7 cellular contexts compared by ENCODE assay signal in the genomic region with DNA sequence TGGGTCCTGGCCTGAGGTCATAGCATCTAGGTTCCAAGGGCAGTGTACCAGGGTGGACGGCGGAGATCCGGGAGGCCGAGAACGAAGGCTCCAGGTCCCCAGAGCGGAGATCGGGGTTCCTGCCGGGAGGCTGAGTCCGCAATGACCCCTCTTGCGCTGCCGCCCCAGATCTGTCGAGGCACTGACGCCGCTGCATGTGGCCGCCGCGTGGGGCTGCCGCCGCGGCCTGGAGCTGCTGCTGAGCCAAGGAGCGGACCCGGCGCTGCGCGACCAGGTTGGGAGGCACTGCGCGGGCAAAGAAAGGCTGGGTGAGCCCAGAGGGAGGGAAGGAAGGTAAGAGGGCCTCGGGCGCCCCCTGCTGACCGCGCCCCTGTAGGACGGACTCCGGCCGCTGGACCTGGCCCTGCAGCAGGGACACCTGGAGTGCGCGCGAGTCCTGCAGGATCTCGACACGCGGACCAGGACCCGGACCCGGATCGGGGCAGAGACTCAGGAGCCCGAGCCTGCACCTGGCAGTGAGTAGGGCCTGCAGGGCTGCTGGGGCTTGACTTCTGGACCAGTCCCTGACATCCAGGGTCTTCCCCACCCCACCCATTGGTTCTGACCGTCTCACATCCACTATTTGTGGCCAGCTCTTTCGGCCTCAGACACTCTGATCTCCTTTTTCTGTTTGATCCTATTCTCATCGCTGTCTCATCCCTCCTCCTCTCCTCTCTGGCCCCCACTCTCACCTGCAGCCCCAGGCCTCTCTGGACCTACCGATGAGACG. TPM values are rescaled to one million over a fixed set of nuclear protein-coding genes. Genes with fewer than 3 reads are reported as not detected.
DNase-seq lines count a peak whose midpoint lies in the region; ATAC-seq lines count a peak whose summit lies in the region.

No MANE protein-coding gene starts in this region.

- peaks cover under 1% of the 10 kb centered on the region for H3K36me3 ChIP-seq in effector memory CD4-positive, alpha-beta T cell (ENCODE audit: control insufficient read depth, insufficient read depth, low read length)
- peaks cover 21% of the 10 kb centered on the region for H3K36me3 ChIP-seq in mesodermal cell (ENCODE audit: control insufficient read depth, insufficient read depth, low read length)

- H3K9me3 Mint-ChIP-seq in activated CD4-positive, alpha-beta memory T cell treated with anti-CD3 and anti-CD28 coated beads, Interleukin-2, amount 10 ng/mL, durations not matched to agents 7 days and 5 days = no peaks in the 10 kb centered on the region

- 14 to 15% methylated on average over 35 to 48 of the region's 49 CpGs for WGBS in mesodermal cell (ENCODE audit: insufficient coverage in 2 of 2), 2 experiments

- no peak overlapping the region for H3K27ac ChIP-seq in effector memory CD4-positive, alpha-beta T cell (ENCODE audit: insufficient read depth, low read length, poor library complexity, severe bottlenecking)
- no peak overlapping the region for H3K27ac ChIP-seq in mesodermal cell (ENCODE audit: low read depth, low read length, severe bottlenecking)

- DNase-seq in NCI-H774 (lab: John Stamatoyannopoulos, UW) = peak; percentile 75
- DNase-seq in activated CD4-positive, alpha-beta memory T cell treated with anti-CD3 and anti-CD28 coated beads, Interleukin-2, amount 10 ng/mL, durations not matched to agents 7 days and 5 days = peak; percentile 84
- DNase-seq in effector memory CD4-positive, alpha-beta T cell = peak; percentile 52 to 68 (median 61)
- peak; percentile 60 for DNase-seq in stimulated activated CD8-positive, alpha-beta memory T cell treated with anti-CD3 and anti-CD28 coated beads, Interleukin-15, amount 100 ng/mL, for 1 hour (ENCODE audit: low read depth)

- H3K27me3 ChIP-seq in effector memory CD4-positive, alpha-beta T cell (replicated peaks; ENCODE audit: control insufficient read depth, insufficient read depth, low read length, poor library complexity, severe bottlenecking) = peaks cover 4% of the 10 kb centered on the region

- no peaks in the 10 kb centered on the region for H3K9me3 ChIP-seq in effector memory CD4-positive, alpha-beta T cell (ENCODE audit: control insufficient read depth, low read length)
- H3K9me3 ChIP-seq in mesodermal cell (ENCODE audit: control insufficient read depth, low read length) = peaks cover 3% of the 10 kb centered on the region

- peak overlapping the region; percentile 45 for H3K4me3 ChIP-seq in effector memory CD4-positive, alpha-beta T cell (ENCODE audit: insufficient read depth, low read depth, low read length, poor library complexity, severe bottlenecking)
- peak overlapping the region; percentile 27 for H3K4me3 ChIP-seq in mesodermal cell (ENCODE audit: extremely low read depth, insufficient read depth, low read length, poor library complexity, severe bottlenecking)

- peaks cover 14% of the 10 kb centered on the region for H3K4me1 Mint-ChIP-seq in activated CD4-positive, alpha-beta memory T cell treated with anti-CD3 and anti-CD28 coated beads, Interleukin-2, amount 10 ng/mL, durations not matched to agents 7 days and 5 days

- H3K4me3 Mint-ChIP-seq in activated CD4-positive, alpha-beta memory T cell treated with anti-CD3 and anti-CD28 coated beads, Interleukin-2, amount 10 ng/mL, durations not matched to agents 7 days and 5 days = peak overlapping the region; percentile 85

- peaks cover 17% of the 10 kb centered on the region for H3K4me1 ChIP-seq in effector memory CD4-positive, alpha-beta T cell (ENCODE audit: control insufficient read depth, insufficient read depth, low read length, poor library complexity, severe bottlenecking)
- no peaks in the 10 kb centered on the region for H3K4me1 ChIP-seq in mesodermal cell (ENCODE audit: control insufficient read depth, insufficient read depth, low read length, poor library complexity, severe bottlenecking)

- H3K27me3 Mint-ChIP-seq in activated CD4-positive, alpha-beta memory T cell treated with anti-CD3 and anti-CD28 coated beads, Interleukin-2, amount 10 ng/mL, durations not matched to agents 7 days and 5 days = no peaks in the 10 kb centered on the region

- ATAC-seq in GM18498 (IDR thresholded peaks at IDR 0.05; ENCODE audit: unreplicated experiment) = peak; percentile 55
- ATAC-seq in HG03439 (IDR thresholded peaks at IDR 0.05; ENCODE audit: unreplicated experiment) = peak; percentile 56

- CTCF ChIA-PET in activated CD4-positive, alpha-beta memory T cell treated with anti-CD3 and anti-CD28 coated beads, Interleukin-2, amount 10 ng/mL, durations not matched to agents 7 days and 5 days (lab: Charles Lee) = interaction anchor here (0.7 to 5.4 kb wide), 10 partner anchors 9 to 214 kb away, joined by 3 to 64 read pairs (median 4); a partner anchor contains a TSS

- POLR2A ChIA-PET in activated CD4-positive, alpha-beta memory T cell treated with anti-CD3 and anti-CD28 coated beads, Interleukin-2, amount 10 ng/mL, durations not matched to agents 7 days and 5 days (lab: Charles Lee) = interaction anchor here (1.0 to 3.5 kb wide), 9 partner anchors 10 to 206 kb away, joined by 3 to 26 read pairs (median 3); a partner anchor contains a TSS

- H3K27ac Mint-ChIP-seq in activated CD4-positive, alpha-beta memory T cell treated with anti-CD3 and anti-CD28 coated beads, Interleukin-2, amount 10 ng/mL, durations not matched to agents 7 days and 5 days = peak overlapping the region; percentile 75

- H3K36me3 Mint-ChIP-seq in activated CD4-positive, alpha-beta memory T cell treated with anti-CD3 and anti-CD28 coated beads, Interleukin-2, amount 10 ng/mL, durations not matched to agents 7 days and 5 days (ENCODE audit: low read depth) = peaks cover 10% of the 10 kb centered on the region

RNA-seq across cellular contexts. Expression of a gene that starts 1.0 kb away (rescaled TPM):
- total RNA-seq in activated CD4-positive, alpha-beta memory T cell treated with anti-CD3 and anti-CD28 coated beads, Interleukin-2, amount 10 ng/mL, durations not matched to agents 7 days and 5 days = 1 to 10 TPM; 7.6 to 8.2 TPM
- polyA plus RNA-seq in mesodermal cell (2013, experiment 1 of 2) = 2.9 TPM
- 3.0 TPM for polyA plus RNA-seq in mesodermal cell (2013, experiment 2 of 2)

RNA-seq across cellular contexts. Expression of a gene that starts 15.4 kb away (rescaled TPM):
- total RNA-seq in activated CD4-positive, alpha-beta memory T cell treated with anti-CD3 and anti-CD28 coated beads, Interleukin-2, amount 10 ng/mL, durations not matched to agents 7 days and 5 days = 100 to 1,000 TPM in 1 of 2 experiments, 10 to 100 TPM in 1; 98.5 to 100 TPM
- 115 TPM for polyA plus RNA-seq in mesodermal cell (2013, experiment 1 of 2)
- 101 TPM for polyA plus RNA-seq in mesodermal cell (2013, experiment 2 of 2)

RNA-seq across cellular contexts. Expression of a gene that starts 18.1 kb away (rescaled TPM):
- total RNA-seq in activated CD4-positive, alpha-beta memory T cell treated with anti-CD3 and anti-CD28 coated beads, Interleukin-2, amount 10 ng/mL, durations not matched to agents 7 days and 5 days = under 1 TPM; 0.38 to 0.45 TPM
- 9.3 TPM for polyA plus RNA-seq in mesodermal cell (2013, experiment 1 of 2)
- 6.2 TPM for polyA plus RNA-seq in mesodermal cell (2013, experiment 2 of 2)

RNA-seq across cellular contexts. Expression of a gene that starts 20.6 kb away (rescaled TPM):
- total RNA-seq in activated CD4-positive, alpha-beta memory T cell treated with anti-CD3 and anti-CD28 coated beads, Interleukin-2, amount 10 ng/mL, durations not matched to agents 7 days and 5 days = 10 to 100 TPM; 10.6 to 12.2 TPM
- polyA plus RNA-seq in mesodermal cell (2013, experiment 1 of 2) = 6.3 TPM
- 5.8 TPM for polyA plus RNA-seq in mesodermal cell (2013, experiment 2 of 2)

RNA-seq across cellular contexts. Expression of a gene that starts 23.0 kb away (rescaled TPM):
- 10 to 100 TPM; 82.8 to 98.3 TPM for total RNA-seq in activated CD4-positive, alpha-beta memory T cell treated with anti-CD3 and anti-CD28 coated beads, Interleukin-2, amount 10 ng/mL, durations not matched to agents 7 days and 5 days
- polyA plus RNA-seq in mesodermal cell (2013, experiment 1 of 2) = 74.0 TPM
- 61.0 TPM for polyA plus RNA-seq in mesodermal cell (2013, experiment 2 of 2)
